10 cellular contexts compared by ENCODE assay signal in genomic region chr11:121465709-121466062, GRCh38. TPM values are rescaled to one million over a fixed set of nuclear protein-coding genes. Genes with fewer than 3 reads are reported as not detected.
A peak's percentile ranks its signal among the peaks of the same experiment; 100 is the strongest.
DNase-seq lines count a peak whose midpoint lies in the region; ATAC-seq and TF ChIP-seq lines count a peak whose summit lies in the region.
"Had no signal": no experiment of that assay in that cellular context is flagged by ENCODE, and none has a peak within 500 bp of the region (broad histone marks: within the 10 kb centered on the region; RNA-seq: fewer than 3 reads in every experiment).

No MANE protein-coding gene starts in this region.

- peak overlapping the region; percentile 52 for H3K27ac ChIP-seq in C4-2B
- peak overlapping the region; percentile 86 for H3K27ac ChIP-seq in Karpas-422 (ENCODE audit: low read length)
- peak overlapping the region; percentile 44 to 73 for H3K27ac ChIP-seq in coronary artery
- H3K27ac ChIP-seq in A673 (ENCODE audit: low read depth, low read length, poor library complexity, severe bottlenecking) = no peak overlapping the region
- H3K27ac ChIP-seq in gastrocnemius medialis = no peak overlapping the region
- H3K27ac ChIP-seq: SJCRH30 had no signal

- H3K4me1 ChIP-seq in Karpas-422 (ENCODE audit: low read length) (peaks cover 92% of the 10 kb centered on the region), A673 (ENCODE audit: insufficient read depth, low read length, poor library complexity, severe bottlenecking) (peaks cover 17% of the 10 kb centered on the region), gastrocnemius medialis (no peaks in the 10 kb centered on the region)

- H3K36me3 ChIP-seq in Karpas-422 (ENCODE audit: insufficient read depth, low read length) = peaks cover 12% of the 10 kb centered on the region; the same call in 1 of the 2 replicates
- no peaks in the 10 kb centered on the region for H3K36me3 ChIP-seq in A673 (ENCODE audit: insufficient read depth, low read length, poor library complexity, severe bottlenecking)
- H3K36me3 ChIP-seq in gastrocnemius medialis = no peaks in the 10 kb centered on the region
- H3K36me3 ChIP-seq: SJCRH30 had no signal

- peak overlapping the region; percentile 65 to 95 (median 93) for H3K27ac Mint-ChIP-seq in nephron

- H3K4me3 Mint-ChIP-seq in nephron = peak overlapping the region in 1 of 3 experiments; percentile 26

- H3K36me3 Mint-ChIP-seq in nephron (ENCODE audit: low read depth) = peaks cover 7% of the 10 kb centered on the region

- no peaks in the 10 kb centered on the region for H3K9me3 ChIP-seq in Karpas-422 (ENCODE audit: low read length)
- no peaks in the 10 kb centered on the region for H3K9me3 ChIP-seq in A673 (ENCODE audit: low read depth, low read length, poor library complexity, severe bottlenecking)
- no peaks in the 10 kb centered on the region for H3K9me3 ChIP-seq in gastrocnemius medialis
- H3K9me3 ChIP-seq: SJCRH30 had no signal

- peaks cover 32% of the 10 kb centered on the region for H3K4me1 Mint-ChIP-seq in nephron

- DNase-seq in Karpas-422 = no peak
- no peak for DNase-seq in coronary artery (ENCODE audit: low spot score)
- DNase-seq in A673 (ENCODE audit: low spot score) = no peak
- no peak for DNase-seq in HUDEP-2 (lab: John Stamatoyannopoulos, UW; ENCODE audit: unreplicated experiment in 76 of 76)
- no peak for DNase-seq in gastrocnemius medialis
- DNase-seq in NCI-H1417 treated with DMSO at 0.1 percent for 48 hours (lab: John Stamatoyannopoulos, UW) = no peak
- DNase-seq: DMS 273 treated with DMSO at 0.1 percent for 48 hours, SJCRH30 had no signal

- no peaks in the 10 kb centered on the region for H3K9me3 Mint-ChIP-seq in nephron

- peaks cover 100% of the 10 kb centered on the region for H3K79me2 ChIP-seq in Karpas-422 (ENCODE audit: low read length)

- BruUV-seq in A673 (replicated peaks; lab: Mats Ljungman, UMichigan) = no TSS peak

- TF ChIP-seq POLR2A in gastrocnemius medialis (IDR thresholded peaks at IDR 0.05) = no peak

- peaks cover 23% of the 10 kb centered on the region for H3K27me3 Mint-ChIP-seq in nephron (ENCODE audit: low read depth)

- no peak for ATAC-seq in gastrocnemius medialis

- in situ Hi-C loops in gastrocnemius medialis (cut with MboI; ENCODE audit: low sequenced_read_pairs in 4 of 4) = no loop called here

- H3K9me2 ChIP-seq in Karpas-422 (replicated peaks; ENCODE audit: insufficient read depth, low read length) = no peaks in the 10 kb centered on the region

- TF ChIP-seq CTCF in C4-2B (conservative IDR thresholded peaks at IDR 0.05) (no peak), coronary artery (IDR thresholded peaks at IDR 0.05) (no peak), nephron (IDR thresholded peaks at IDR 0.05; ENCODE audit: unreplicated experiment in 3 of 3) (no peak), A673 (conservative IDR thresholded peaks at IDR 0.05; ENCODE audit: low read depth, low read length) (no peak), gastrocnemius medialis (IDR thresholded peaks at IDR 0.05 in 4 of 5, conservative IDR thresholded peaks at IDR 0.05 in 1 of 5) (no peak)

- H3K4me2 ChIP-seq in Karpas-422 (ENCODE audit: low read depth, low read length, poor library complexity, severe bottlenecking) = peak overlapping the region; percentile 38

- peaks cover 55% of the 10 kb centered on the region for H4K20me1 ChIP-seq in Karpas-422 (ENCODE audit: insufficient read depth, low read depth, low read length)

- CTCF ChIA-PET in A673 (lab: Charles Lee) = no interaction called here

- H3K4me3 ChIP-seq in Karpas-422 (ENCODE audit: low read length) = no peak overlapping the region
- no peak overlapping the region for H3K4me3 ChIP-seq in coronary artery
- H3K4me3 ChIP-seq in A673 (ENCODE audit: low read depth, low read length, poor library complexity, severe bottlenecking) = no peak overlapping the region
- no peak overlapping the region for H3K4me3 ChIP-seq in gastrocnemius medialis
- H3K4me3 ChIP-seq: SJCRH30 had no signal

- H2AFZ ChIP-seq in Karpas-422 (ENCODE audit: low read length) = no peak overlapping the region

- POLR2A ChIA-PET in A673 (lab: Charles Lee; ENCODE audit: low non-redundant PET) = no interaction called here

- intact Hi-C loops in A673 (cut with micrococcal nuclease; ENCODE audit: unreplicated experiment) (no loop called here), gastrocnemius medialis (cut with DNase I; ENCODE audit: low total_unique reads) (loop anchor here (5.0 to 10.0 kb wide), 2 partner anchors 57 to 129 kb away; no protein-coding TSS in a partner anchor)

- H3K27me3 ChIP-seq in Karpas-422 (ENCODE audit: low read length) (no peaks in the 10 kb centered on the region), A673 (replicated peaks; ENCODE audit: insufficient read depth, low read depth, low read length, poor library complexity) (no peaks in the 10 kb centered on the region), gastrocnemius medialis (no peaks in the 10 kb centered on the region)
- H3K27me3 ChIP-seq: SJCRH30 had no signal

- H3K9ac ChIP-seq in Karpas-422 (ENCODE audit: low read length) = peak overlapping the region; percentile 43; the same call in 1 of the 2 replicates

RNA-seq across cellular contexts. Expression of gene SORL1, which starts 13.6 kb away (rescaled TPM):
- total RNA-seq in Karpas-422 (2014; rRNA removed; shearing (Covaris generic); ENCODE audit: low replicate concordance) = 197 and 232 TPM in 2 replicates
- total RNA-seq in A673 (2021) (0.95 and 1.2 TPM in 2 replicates), gastrocnemius medialis (1 to 10 TPM in 3 of 4 donors, under 1 TPM in 1; 0.78 to 2.7 (median 2.3) TPM)

Comparison
In these comparisons a context has a peak if more than half of its experiments do, and no peak if none do; other contexts are left out.
1. H3K27ac ChIP-seq: peak in C4-2B (single experiment), Karpas-422 (single experiment) and coronary artery (2 of 2); none in A673 (single experiment) and gastrocnemius medialis (0 of 4).
2. RNA of gene SORL1, which starts 13.6 kb away (total RNA-seq): 197 to 232 TPM in Karpas-422; 0.78 to 2.7 TPM in gastrocnemius medialis and 0.95 to 1.2 TPM in A673; every median in the first group is over 10 times any median in the second.